8 cellular contexts compared by ENCODE assay signal in the genomic region with DNA sequence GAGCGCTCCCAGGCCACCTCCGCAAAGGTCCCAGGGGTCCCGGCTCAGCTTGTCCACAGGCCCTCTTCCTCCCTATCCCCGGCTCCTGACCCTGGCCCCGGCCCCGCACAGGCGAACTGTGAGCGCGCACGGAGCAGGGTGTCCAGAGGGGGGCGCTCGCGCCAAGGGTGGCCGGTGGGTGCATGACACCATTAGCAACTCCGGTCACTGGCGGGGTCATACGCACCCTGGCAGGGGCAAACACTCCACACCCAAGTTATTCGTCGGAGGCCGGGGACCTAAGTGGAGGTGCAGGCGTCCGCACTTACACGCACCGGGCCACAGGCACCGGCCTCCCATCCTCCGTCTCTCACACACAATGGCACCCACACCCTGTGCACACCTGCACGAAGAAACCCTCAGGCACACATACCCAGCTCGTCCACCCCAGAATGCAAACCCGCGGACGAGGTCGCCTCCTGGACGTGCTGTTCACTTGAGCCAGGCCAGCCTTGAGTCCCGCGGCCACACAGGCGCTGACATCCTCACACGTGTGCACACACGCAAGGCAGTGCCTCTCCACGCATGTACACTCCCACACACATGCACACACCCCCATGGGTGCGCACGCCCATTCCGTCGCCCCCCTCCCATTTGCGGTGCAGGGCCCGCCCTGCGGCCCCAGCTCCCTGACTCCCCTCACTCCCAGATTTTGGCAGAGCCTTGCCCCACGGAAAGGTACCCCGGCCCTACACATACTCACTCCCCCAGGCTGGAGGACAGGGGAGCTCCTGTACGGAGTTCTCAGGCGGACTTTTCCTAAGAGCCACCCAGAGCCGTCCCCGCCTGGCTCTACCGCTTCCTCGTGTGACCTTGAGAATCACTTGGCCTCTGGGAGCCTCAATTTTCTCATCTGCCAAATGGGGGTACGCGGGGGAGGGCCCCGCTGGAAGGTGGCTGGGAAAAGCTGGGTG. TPM values are rescaled to one million over a fixed set of nuclear protein-coding genes. Genes with fewer than 3 reads are reported as not detected.
DNase-seq lines count a peak whose midpoint lies in the region; ATAC-seq and TF ChIP-seq lines count a peak whose summit lies in the region.

TSS of gene RASGRP2 (minus strand) at position 552 of the 953 bp plus-strand sequence. CDS start 1,276 bp downstream, outside the sequence.

- no peak within 1 kb of the TSS for H3K27ac ChIP-seq in Karpas-422 (ENCODE audit: low read length)
- H3K27ac ChIP-seq in colonic mucosa = peak within 1 kb of the TSS; percentile 86
- H3K27ac ChIP-seq in lower lobe of right lung = peak within 1 kb of the TSS; percentile 94

- POLR2A ChIA-PET in activated CD4-positive, alpha-beta T cell treated with anti-CD3 and anti-CD28 coated beads for 36 hours (lab: Charles Lee) = interaction anchor here (1.2 kb wide), 2 partner anchors 17 to 20 kb away, joined by 3 read pairs; no protein-coding TSS in a partner anchor

- H3K4me1 ChIP-seq in Karpas-422 (ENCODE audit: low read length) (peaks cover 38% of the 10 kb centered on the region), colonic mucosa (peaks cover 19% of the 10 kb centered on the region), lower lobe of right lung (peaks cover 40% of the 10 kb centered on the region)

- CTCF ChIA-PET in activated CD4-positive, alpha-beta T cell treated with anti-CD3 and anti-CD28 coated beads for 36 hours (lab: Charles Lee) = interaction anchor here (0.6 to 2.6 kb wide), 15 partner anchors 10 to 332 kb away, joined by 3 to 12 read pairs (median 4); no protein-coding TSS in a partner anchor

- no peaks in the 10 kb centered on the region for H3K79me2 ChIP-seq in Karpas-422 (ENCODE audit: low read length)

- DNase-seq in DMS53 treated with DMSO at 0.1 percent for 48 hours (lab: John Stamatoyannopoulos, UW; ENCODE audit: unreplicated experiment) (peak; percentile 35), Karpas-422 (peak; percentile 89), colonic mucosa (peak; percentile 77), lower lobe of right lung (peak; percentile 90)
- DNase-seq in activated CD4-positive, alpha-beta T cell treated with anti-CD3 and anti-CD28 coated beads for 36 hours = peak; percentile 91
- peak in 2 of 3 donors; percentile 54 to 80 for DNase-seq in stimulated activated CD4-positive, alpha-beta T cell treated with anti-CD3 and anti-CD28 coated beads, TNF-alpha, amount 100 ng/mL, for 48 hours (ENCODE audit: low read depth in 3 of 3)

- peak; percentile 49 for TF ChIP-seq CTCF in colonic mucosa (IDR thresholded peaks at IDR 0.05)
- TF ChIP-seq CTCF in lower lobe of right lung (IDR thresholded peaks at IDR 0.05) = peak; percentile 73

- peak within 1 kb of the TSS; percentile 55 for H3K27ac Mint-ChIP-seq in activated CD4-positive, alpha-beta T cell treated with anti-CD3 and anti-CD28 coated beads for 36 hours

- peak within 1 kb of the TSS; percentile 73 for H3K4me3 Mint-ChIP-seq in activated CD4-positive, alpha-beta T cell treated with anti-CD3 and anti-CD28 coated beads for 36 hours

- H2AFZ ChIP-seq in Karpas-422 (ENCODE audit: low read length) = no peak within 1 kb of the TSS

- H3K4me3 ChIP-seq in Karpas-422 (ENCODE audit: low read length) (peak within 1 kb of the TSS; percentile 63), colonic mucosa (peak within 1 kb of the TSS; percentile 50), lower lobe of right lung (peak within 1 kb of the TSS; percentile 76)

- intact Hi-C loops in activated CD4-positive, alpha-beta T cell treated with anti-CD3 and anti-CD28 coated beads for 36 hours (cut with DNase I, micrococcal nuclease) = loop anchor here (1.0 to 2.0 kb wide), 7 partner anchors 19 to 385 kb away; partner anchors contain the start of genes MEN1 (in 1 of the 2), NRXN2 (in 1 of the 2), RPS6KA4 (in 1 of the 2) and SF1 (in 1 of the 2)
- intact Hi-C loops in colonic mucosa (cut with DNase I) = loop anchor here (5.0 kb wide), 1 partner anchor 57 kb away; no protein-coding TSS in a partner anchor
- intact Hi-C loops in lower lobe of right lung (cut with DNase I) = no loop called here

- H3K27me3 ChIP-seq in Karpas-422 (ENCODE audit: low read length) = no peaks in the 10 kb centered on the region; the same call in 1 of the 2 replicates
- peaks cover 43% of the 10 kb centered on the region for H3K27me3 ChIP-seq in colonic mucosa
- peaks cover 14% of the 10 kb centered on the region for H3K27me3 ChIP-seq in lower lobe of right lung (ENCODE audit: low read depth)

- H3K4me1 Mint-ChIP-seq in activated CD4-positive, alpha-beta T cell treated with anti-CD3 and anti-CD28 coated beads for 36 hours = peaks cover 25% of the 10 kb centered on the region

- H3K9me2 ChIP-seq in Karpas-422 (replicated peaks; ENCODE audit: insufficient read depth, low read length) = no peaks in the 10 kb centered on the region

- H3K9ac ChIP-seq in Karpas-422 (ENCODE audit: low read length) = peak within 1 kb of the TSS; percentile 69
- H3K9ac ChIP-seq in colonic mucosa (ENCODE audit: low read depth in 2 of 2, low read length in 2 of 2) = peak within 1 kb of the TSS; percentile 48 to 60

- H3K36me3 Mint-ChIP-seq in activated CD4-positive, alpha-beta T cell treated with anti-CD3 and anti-CD28 coated beads for 36 hours (ENCODE audit: low read depth) = no peaks in the 10 kb centered on the region

- no peaks in the 10 kb centered on the region for H3K9me3 Mint-ChIP-seq in activated CD4-positive, alpha-beta T cell treated with anti-CD3 and anti-CD28 coated beads for 36 hours (ENCODE audit: low read depth)

- no peaks in the 10 kb centered on the region for H4K20me1 ChIP-seq in Karpas-422 (ENCODE audit: insufficient read depth, low read depth, low read length)

- peaks cover 5% of the 10 kb centered on the region for H3K27me3 Mint-ChIP-seq in activated CD4-positive, alpha-beta T cell treated with anti-CD3 and anti-CD28 coated beads for 36 hours

- peak within 1 kb of the TSS; percentile 81 for H3K4me2 ChIP-seq in Karpas-422 (ENCODE audit: low read depth, low read length, poor library complexity, severe bottlenecking)

- H3K36me3 ChIP-seq in Karpas-422 (ENCODE audit: insufficient read depth, low read length) (no peaks in the 10 kb centered on the region), colonic mucosa (no peaks in the 10 kb centered on the region), lower lobe of right lung (no peaks in the 10 kb centered on the region)

- peak; percentile 52 for ATAC-seq in activated CD4-positive, alpha-beta T cell treated with anti-CD3 and anti-CD28 coated beads for 36 hours
- ATAC-seq in lower lobe of right lung (peak; percentile 59 to 71), GM21381 (IDR thresholded peaks at IDR 0.05; ENCODE audit: unreplicated experiment) (no peak), GM19463 (IDR thresholded peaks at IDR 0.05; ENCODE audit: unreplicated experiment) (no peak)

- H3K9me3 ChIP-seq in Karpas-422 (ENCODE audit: low read length) (no peaks in the 10 kb centered on the region), colonic mucosa (no peaks in the 10 kb centered on the region), lower lobe of right lung (no peaks in the 10 kb centered on the region)

RNA-seq across cellular contexts. Expression of gene RASGRP2, which starts in this region (rescaled TPM):
- total RNA-seq in Karpas-422 (2014; rRNA removed; shearing (Covaris generic); ENCODE audit: low replicate concordance) = 4.0 and 5.3 TPM in 2 replicates
- 1 to 10 TPM; 5.6 to 5.9 TPM for total RNA-seq in activated CD4-positive, alpha-beta T cell treated with anti-CD3 and anti-CD28 coated beads for 36 hours
- total RNA-seq in colonic mucosa (1 to 10 TPM; 2.8 to 3.5 TPM), lower lobe of right lung (30.4 TPM)

Comparison
In these comparisons a context has a peak if more than half of its experiments do, and no peak if none do; other contexts are left out.
1. DNase-seq: peak in every context shown above with its lines; median percentile 91 in activated CD4-positive, alpha-beta T cell treated with anti-CD3 and anti-CD28 coated beads for 36 hours; 90 in lower lobe of right lung; 89 in Karpas-422; 77 in colonic mucosa; 67 in stimulated activated CD4-positive, alpha-beta T cell treated with anti-CD3 and anti-CD28 coated beads, TNF-alpha, amount 100 ng/mL, for 48 hours; 35 in DMS53 treated with DMSO at 0.1 percent for 48 hours.
2. ATAC-seq: peak in activated CD4-positive, alpha-beta T cell treated with anti-CD3 and anti-CD28 coated beads for 36 hours (single experiment) and lower lobe of right lung (2 of 2); none in GM21381 (single experiment) and GM19463 (single experiment).
3. Peak in every context shown above with its lines, with median percentiles within 50 percentile points of each other: H3K4me3 ChIP-seq.